10 cellular contexts compared by ENCODE assay signal in the genomic region with DNA sequence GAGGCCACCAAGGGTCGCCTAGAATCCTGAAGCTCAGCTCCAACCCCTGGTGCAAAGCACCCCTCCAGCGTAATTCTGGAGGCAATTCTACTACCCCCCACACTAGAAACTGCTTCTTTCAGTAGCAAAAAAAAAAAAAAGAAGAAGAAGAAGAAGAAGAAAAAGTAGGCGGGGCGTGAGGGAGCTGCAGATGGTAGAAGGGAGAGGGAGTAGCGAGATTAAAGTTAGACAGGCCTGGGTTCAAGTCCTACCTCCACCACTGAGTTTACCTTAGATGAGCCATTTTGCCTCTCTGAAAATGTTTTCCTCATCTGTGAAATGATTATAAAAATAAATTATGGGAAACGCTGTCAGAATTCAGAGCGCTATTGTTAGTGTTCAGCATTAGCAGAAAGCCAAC. TPM values are rescaled to one million over a fixed set of nuclear protein-coding genes. Genes with fewer than 3 reads are reported as not detected.
DNase-seq lines count a peak whose midpoint lies in the region; ATAC-seq and TF ChIP-seq lines count a peak whose summit lies in the region.
"Had no signal": no experiment of that assay in that cellular context is flagged by ENCODE, and none has a peak within 500 bp of the region (broad histone marks: within the 10 kb centered on the region; RNA-seq: fewer than 3 reads in every experiment).

No MANE protein-coding gene starts in this region.

- peaks cover 28% of the 10 kb centered on the region; the same call in 1 of the 2 replicates for H3F3A ChIP-seq in PC-9 (ENCODE audit: insufficient read depth, low read depth)

- no peak overlapping the region for H3K27ac Mint-ChIP-seq in activated CD4-positive, alpha-beta T cell treated with anti-CD3 and anti-CD28 coated beads for 36 hours
- no peak overlapping the region for H3K27ac Mint-ChIP-seq in stimulated activated naive B cell treated with anti-CD40 and anti-IgM and Interleukin-4, amounts not matched to agents 10 μg/mL and 1 μg/mL and 100 μg/mL, for 72 hours
- H3K27ac Mint-ChIP-seq: activated CD8-positive, alpha-beta memory T cell treated with anti-CD3 and anti-CD28 coated beads, Interleukin-2, amount 10 ng/mL, durations not matched to agents 7 days and 5 days had no signal

- peaks cover 8% of the 10 kb centered on the region for H3K4me1 Mint-ChIP-seq in activated CD4-positive, alpha-beta T cell treated with anti-CD3 and anti-CD28 coated beads for 36 hours
- H3K4me1 Mint-ChIP-seq in stimulated activated naive B cell treated with anti-CD40 and anti-IgM and Interleukin-4, amounts not matched to agents 10 μg/mL and 1 μg/mL and 100 μg/mL, for 72 hours: peaks cover 2 to 9% of the 10 kb centered on the region in 2 donors

- H3K36me3 ChIP-seq in PC-9 (ENCODE audit: low read depth): peaks cover 33% of the 10 kb centered on the region
- H3K36me3 ChIP-seq: BLaER1 had no signal

- no peak for ATAC-seq in activated CD4-positive, alpha-beta T cell treated with anti-CD3 and anti-CD28 coated beads for 36 hours
- no peak for ATAC-seq in right cardiac atrium
- ATAC-seq in stimulated activated naive B cell treated with anti-CD40 and anti-IgM and Interleukin-4, amounts not matched to agents 10 μg/mL and 1 μg/mL and 100 μg/mL, for 72 hours (replicated peaks): no peak
- no peak for ATAC-seq in GM18858 (IDR thresholded peaks at IDR 0.05; ENCODE audit: unreplicated experiment)
- no peak for ATAC-seq in GM18519 (IDR thresholded peaks at IDR 0.05; ENCODE audit: low FRiP score, unreplicated experiment)

- no peak for TF ChIP-seq CTCF in PC-9 (conservative IDR thresholded peaks at IDR 0.05)

- H3K9me3 ChIP-seq in PC-9 (ENCODE audit: insufficient read depth, low read depth): no peaks in the 10 kb centered on the region
- no peaks in the 10 kb centered on the region for H3K9me3 ChIP-seq in right cardiac atrium (ENCODE audit: control insufficient read depth, low read length)

- peak overlapping the region; percentile 89 for H3K4me2 ChIP-seq in PC-9

- H3K9me2 ChIP-seq in PC-9 (ENCODE audit: insufficient read depth): no peaks in the 10 kb centered on the region

- intact Hi-C loops in activated CD4-positive, alpha-beta T cell treated with anti-CD3 and anti-CD28 coated beads for 36 hours (cut with DNase I, micrococcal nuclease): loop anchor here in 1 of 2 experiments (2.0 kb wide), 1 partner anchor 28 kb away; no protein-coding TSS in a partner anchor
- intact Hi-C loops in PC-9 (cut with micrococcal nuclease; ENCODE audit: unreplicated experiment): loop anchor here (1.0 to 10.0 kb wide), 4 partner anchors 9 to 1200 kb away; no protein-coding TSS in a partner anchor
- intact Hi-C loops in right cardiac atrium (cut with DNase I): no loop called here

- H3K27me3 ChIP-seq in PC-9 (ENCODE audit: insufficient read depth, low read depth) (no peaks in the 10 kb centered on the region), right cardiac atrium (ENCODE audit: control insufficient read depth, insufficient read depth) (no peaks in the 10 kb centered on the region)

- DNase-seq in activated CD4-positive, alpha-beta T cell treated with anti-CD3 and anti-CD28 coated beads for 36 hours: no peak
- no peak for DNase-seq in activated CD4-positive, alpha-beta T cell treated with anti-CD3 and anti-CD28 coated beads for 48 hours
- no peak for DNase-seq in PC-9
- no peak for DNase-seq in right cardiac atrium
- no peak for DNase-seq in stimulated activated naive B cell treated with anti-CD40 and anti-IgM and Interleukin-4, amounts not matched to agents 10 μg/mL and 1 μg/mL and 100 μg/mL, for 72 hours
- DNase-seq in NCI-H524 (lab: John Stamatoyannopoulos, UW): no peak
- DNase-seq: activated CD8-positive, alpha-beta memory T cell treated with anti-CD3 and anti-CD28 coated beads, Interleukin-2, amount 10 ng/mL, durations not matched to agents 7 days and 5 days had no signal

- peak overlapping the region; percentile 50 for H3K4me3 Mint-ChIP-seq in activated CD4-positive, alpha-beta T cell treated with anti-CD3 and anti-CD28 coated beads for 36 hours
- peak overlapping the region; percentile 53 for H3K4me3 Mint-ChIP-seq in stimulated activated naive B cell treated with anti-CD40 and anti-IgM and Interleukin-4, amounts not matched to agents 10 μg/mL and 1 μg/mL and 100 μg/mL, for 72 hours
- H3K4me3 Mint-ChIP-seq: activated CD8-positive, alpha-beta memory T cell treated with anti-CD3 and anti-CD28 coated beads, Interleukin-2, amount 10 ng/mL, durations not matched to agents 7 days and 5 days had no signal

- peaks cover 25% of the 10 kb centered on the region for H3K27me3 Mint-ChIP-seq in activated CD4-positive, alpha-beta T cell treated with anti-CD3 and anti-CD28 coated beads for 36 hours
- peaks cover 43 to 50% of the 10 kb centered on the region in 2 donors for H3K27me3 Mint-ChIP-seq in stimulated activated naive B cell treated with anti-CD40 and anti-IgM and Interleukin-4, amounts not matched to agents 10 μg/mL and 1 μg/mL and 100 μg/mL, for 72 hours

- H4K20me1 ChIP-seq in PC-9 (ENCODE audit: insufficient read depth): no peaks in the 10 kb centered on the region
- H4K20me1 ChIP-seq: BLaER1 had no signal

- H3K4me1 ChIP-seq in PC-9 (replicated peaks; ENCODE audit: insufficient read depth) (peaks cover 62% of the 10 kb centered on the region), right cardiac atrium (ENCODE audit: control insufficient read depth, insufficient read depth, low read length) (peaks cover 12% of the 10 kb centered on the region)

- H2AFZ ChIP-seq in PC-9: no peak overlapping the region; the same call in 1 of the 2 replicates

- H3K79me2 ChIP-seq in PC-9 (ENCODE audit: low read depth): peaks cover 69% of the 10 kb centered on the region

- no peaks in the 10 kb centered on the region for H3K9me3 Mint-ChIP-seq in activated CD4-positive, alpha-beta T cell treated with anti-CD3 and anti-CD28 coated beads for 36 hours (ENCODE audit: low read depth)
- H3K9me3 Mint-ChIP-seq in stimulated activated naive B cell treated with anti-CD40 and anti-IgM and Interleukin-4, amounts not matched to agents 10 μg/mL and 1 μg/mL and 100 μg/mL, for 72 hours: peaks cover 3 to 4% of the 10 kb centered on the region in 2 donors

- H3K27ac ChIP-seq in PC-9: peak overlapping the region; percentile 85
- no peak overlapping the region for H3K27ac ChIP-seq in right cardiac atrium (ENCODE audit: low read length)
- H3K27ac ChIP-seq: BLaER1 had no signal

- POLR2A ChIA-PET in activated CD4-positive, alpha-beta T cell treated with anti-CD3 and anti-CD28 coated beads for 36 hours (lab: Charles Lee): no interaction called here
- POLR2A ChIA-PET in PC-9 (lab: Charles Lee; ENCODE audit: unreplicated experiment): no interaction called here

- BruUV-seq in PC-9 (replicated peaks; lab: Mats Ljungman, UMichigan): no TSS peak

- peaks cover 2% of the 10 kb centered on the region for H3K36me3 Mint-ChIP-seq in activated CD4-positive, alpha-beta T cell treated with anti-CD3 and anti-CD28 coated beads for 36 hours (ENCODE audit: low read depth)
- no peaks in the 10 kb centered on the region for H3K36me3 Mint-ChIP-seq in stimulated activated naive B cell treated with anti-CD40 and anti-IgM and Interleukin-4, amounts not matched to agents 10 μg/mL and 1 μg/mL and 100 μg/mL, for 72 hours

- CTCF ChIA-PET in activated CD4-positive, alpha-beta T cell treated with anti-CD3 and anti-CD28 coated beads for 36 hours (lab: Charles Lee): interaction anchor here (0.8 kb wide), 1 partner anchor 873 kb away, joined by 3 read pairs; no protein-coding TSS in a partner anchor
- CTCF ChIA-PET in PC-9 (lab: Charles Lee): interaction anchor here (0.6 to 0.7 kb wide), 3 partner anchors 19 to 1689 kb away, joined by 3 to 8 read pairs (median 4); no protein-coding TSS in a partner anchor

- WGBS in right cardiac atrium: 64% methylated on average over 7 of the region's 7 CpGs

- peak overlapping the region; percentile 55 for H3K4me3 ChIP-seq in PC-9
- peak overlapping the region; percentile 63 for H3K4me3 ChIP-seq in right cardiac atrium (ENCODE audit: low read length)

RNA-seq across cellular contexts. Expression of a gene that starts 0.9 kb away (rescaled TPM):
- 1 to 10 TPM; 4.0 to 4.9 TPM for total RNA-seq in activated CD4-positive, alpha-beta T cell treated with anti-CD3 and anti-CD28 coated beads for 36 hours
- total RNA-seq in PC-9 (2021) (77.5 and 90.3 TPM in 2 replicates), right cardiac atrium (10 to 100 TPM in 2 of 4 donors, 1 to 10 TPM in 2; 6.7 to 13.2 (median 10.3) TPM)
- polyA plus RNA-seq in right cardiac atrium: 7.3 TPM
